17 cellular contexts compared by ENCODE assay signal in the genomic region with DNA sequence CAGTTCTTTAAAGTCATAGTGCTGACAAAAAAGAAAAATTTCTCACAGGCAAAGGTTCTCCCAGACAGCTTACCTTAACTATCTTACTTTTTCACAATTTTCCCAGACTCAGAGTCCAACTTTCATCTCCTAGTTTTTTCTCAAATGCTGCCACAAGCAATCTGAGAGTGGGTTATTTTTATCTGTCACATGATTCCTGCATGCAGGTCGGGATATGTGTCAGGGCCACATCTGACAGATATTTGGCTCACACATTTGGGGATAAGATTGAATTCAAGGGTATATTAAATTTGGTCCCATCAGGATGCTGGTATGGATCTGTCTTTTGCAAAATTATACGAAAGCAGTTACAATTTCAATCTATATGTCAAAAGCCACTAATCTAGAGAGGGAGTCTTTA.
"Had no signal": no experiment of that assay in that cellular context is flagged by ENCODE, and none has a peak within 500 bp of the region (broad histone marks: within the 10 kb centered on the region; RNA-seq: fewer than 3 reads in every experiment).

No MANE protein-coding gene starts in this region.

- H3K27me3 Mint-ChIP-seq: activated naive CD8-positive, alpha-beta T cell treated with anti-CD3 and anti-CD28 coated beads, Interleukin-2, amount 10 ng/mL, durations not matched to agents 7 days and 5 days; natural killer cell treated with Interleukin-12 subunit alpha and Interleukin-12 subunit beta and Interleukin-15 and Interleukin-18, amount 100 ng/mL, for 72 hours had no signal

- ATAC-seq: gastroesophageal sphincter; left lobe of liver; natural killer cell treated with Interleukin-12 subunit alpha and Interleukin-12 subunit beta and Interleukin-15 and Interleukin-18, amount 100 ng/mL, for 72 hours; stimulated activated effector memory CD8-positive, alpha-beta T cell treated with anti-CD3 and anti-CD28 coated beads, Interleukin-12 subunit alpha, Interleukin-12 subunit beta, amount 100 ng/mL, for 72 hours; upper lobe of right lung had no signal

- H3K36me3 Mint-ChIP-seq: natural killer cell treated with Interleukin-12 subunit alpha and Interleukin-12 subunit beta and Interleukin-15 and Interleukin-18, amount 100 ng/mL, for 72 hours had no signal

- H3K9me3 Mint-ChIP-seq: activated naive CD8-positive, alpha-beta T cell treated with anti-CD3 and anti-CD28 coated beads, Interleukin-2, amount 10 ng/mL, durations not matched to agents 7 days and 5 days; activated T-helper 1 cell treated with anti-CD3 and anti-CD28 coated beads, Interleukin-12 subunit alpha, Interleukin-12 subunit beta, Interleukin-2, Interleukin-4 antibody, amounts not matched to agents 30 ng/mL and 10 ng/mL and 1 ng/mL, durations not matched to agents 14 hours and 24 hours and 36 hours; natural killer cell treated with Interleukin-12 subunit alpha and Interleukin-12 subunit beta and Interleukin-15 and Interleukin-18, amount 100 ng/mL, for 72 hours; stimulated activated effector memory CD8-positive, alpha-beta T cell treated with anti-CD3 and anti-CD28 coated beads, Interleukin-12 subunit alpha, Interleukin-12 subunit beta, amount 100 ng/mL, for 72 hours had no signal

- DNase-seq: activated CD4-positive, alpha-beta T cell treated with anti-CD3 and anti-CD28 coated beads, Interleukin-2, amount 50 U/mL, for 1 hour; activated CD4-positive, CD25-positive, alpha-beta regulatory T cell; activated naive CD8-positive, alpha-beta T cell treated with anti-CD3 and anti-CD28 coated beads, Interleukin-2, amount 10 ng/mL, durations not matched to agents 7 days and 5 days; anterior cingulate cortex; erythroblast; islet precursor cell; mesenchymal stem cell; sigmoid colon; stimulated activated CD4-positive, alpha-beta T cell treated with anti-CD3 and anti-CD28 coated beads, Interleukin-12 subunit alpha, Interleukin-12 subunit beta, amount 100 ng/mL, for 4 hours; stimulated activated CD4-positive, alpha-beta T cell treated with anti-CD3 and anti-CD28 coated beads, Interleukin-2, amount 100 ng/mL, for 24 hours; upper lobe of right lung had no signal

- H3K27ac Mint-ChIP-seq: activated naive CD8-positive, alpha-beta T cell treated with anti-CD3 and anti-CD28 coated beads, Interleukin-2, amount 10 ng/mL, durations not matched to agents 7 days and 5 days; activated T-helper 1 cell treated with anti-CD3 and anti-CD28 coated beads, Interleukin-12 subunit alpha, Interleukin-12 subunit beta, Interleukin-2, Interleukin-4 antibody, amounts not matched to agents 30 ng/mL and 10 ng/mL and 1 ng/mL, durations not matched to agents 14 hours and 24 hours and 36 hours; natural killer cell treated with Interleukin-12 subunit alpha and Interleukin-12 subunit beta and Interleukin-15 and Interleukin-18, amount 100 ng/mL, for 72 hours; stimulated activated effector memory CD8-positive, alpha-beta T cell treated with anti-CD3 and anti-CD28 coated beads, Interleukin-12 subunit alpha, Interleukin-12 subunit beta, amount 100 ng/mL, for 72 hours had no signal

- H3K27ac ChIP-seq: gastroesophageal sphincter, sigmoid colon, thoracic aorta, upper lobe of right lung had no signal

- H3K27me3 ChIP-seq: gastroesophageal sphincter, sigmoid colon, upper lobe of right lung had no signal

- H3K9me3 ChIP-seq: gastroesophageal sphincter, sigmoid colon, thoracic aorta, upper lobe of right lung had no signal

- H3K4me3 Mint-ChIP-seq: activated naive CD8-positive, alpha-beta T cell treated with anti-CD3 and anti-CD28 coated beads, Interleukin-2, amount 10 ng/mL, durations not matched to agents 7 days and 5 days; activated T-helper 1 cell treated with anti-CD3 and anti-CD28 coated beads, Interleukin-12 subunit alpha, Interleukin-12 subunit beta, Interleukin-2, Interleukin-4 antibody, amounts not matched to agents 30 ng/mL and 10 ng/mL and 1 ng/mL, durations not matched to agents 14 hours and 24 hours and 36 hours; natural killer cell treated with Interleukin-12 subunit alpha and Interleukin-12 subunit beta and Interleukin-15 and Interleukin-18, amount 100 ng/mL, for 72 hours; stimulated activated effector memory CD8-positive, alpha-beta T cell treated with anti-CD3 and anti-CD28 coated beads, Interleukin-12 subunit alpha, Interleukin-12 subunit beta, amount 100 ng/mL, for 72 hours had no signal

- H3K4me3 ChIP-seq: gastroesophageal sphincter, sigmoid colon, thoracic aorta, upper lobe of right lung had no signal
